1 cellular context compared by ENCODE assay signal in the genomic region with DNA sequence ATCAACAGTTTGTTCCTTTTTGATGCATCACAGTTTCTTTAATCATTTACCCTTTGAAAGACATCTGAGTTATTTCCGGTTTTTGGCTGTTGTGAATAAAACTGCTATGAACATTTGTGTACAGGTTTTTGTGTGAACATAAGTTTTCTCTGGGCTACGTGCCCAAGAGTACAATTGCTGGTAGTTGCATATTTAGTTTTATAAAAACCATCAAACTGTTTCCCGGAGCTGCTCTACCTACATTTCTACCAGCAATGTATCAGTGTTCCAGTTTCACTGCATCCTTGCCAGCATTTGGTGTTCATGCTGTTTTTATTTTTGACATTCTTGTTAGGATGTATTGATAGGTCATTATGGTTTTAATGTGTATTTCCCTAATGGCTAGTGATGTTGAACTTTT.
TF ChIP-seq lines count a peak whose summit lies in the region.

No MANE protein-coding gene starts in this region.

TF ChIP-seq in HepG2, 621 proteins besides CTCF, POLR2A, EP300 and RAD21:
- TF ChIP-seq ZNF253 (CRISPR knock-in tag; IDR thresholded peaks at IDR 0.05; ENCODE audit: borderline replicate concordance), result no peak
- TF ChIP-seq, protein P1, sequence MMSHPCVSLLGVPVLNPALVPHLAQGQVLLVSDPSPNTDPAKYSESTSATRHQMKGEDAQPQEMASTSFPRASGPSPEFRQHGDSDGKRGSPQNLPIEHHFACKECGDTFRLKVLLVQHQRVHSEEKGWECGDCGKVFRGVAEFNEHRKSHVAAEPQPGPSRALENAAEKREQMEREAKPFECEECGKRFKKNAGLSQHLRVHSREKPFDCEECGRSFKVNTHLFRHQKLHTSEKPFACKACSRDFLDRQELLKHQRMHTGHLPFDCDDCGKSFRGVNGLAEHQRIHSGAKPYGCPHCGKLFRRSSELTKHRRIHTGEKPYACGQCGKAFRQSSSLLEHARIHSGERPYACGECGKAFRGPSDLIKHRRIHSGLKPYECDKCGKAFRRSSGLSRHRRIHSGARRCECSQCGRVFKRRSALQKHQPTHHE (CRISPR knock-in tag; IDR thresholded peaks at IDR 0.05; ENCODE audit: borderline replicate concordance), result no peak
- TF ChIP-seq, protein P2, sequence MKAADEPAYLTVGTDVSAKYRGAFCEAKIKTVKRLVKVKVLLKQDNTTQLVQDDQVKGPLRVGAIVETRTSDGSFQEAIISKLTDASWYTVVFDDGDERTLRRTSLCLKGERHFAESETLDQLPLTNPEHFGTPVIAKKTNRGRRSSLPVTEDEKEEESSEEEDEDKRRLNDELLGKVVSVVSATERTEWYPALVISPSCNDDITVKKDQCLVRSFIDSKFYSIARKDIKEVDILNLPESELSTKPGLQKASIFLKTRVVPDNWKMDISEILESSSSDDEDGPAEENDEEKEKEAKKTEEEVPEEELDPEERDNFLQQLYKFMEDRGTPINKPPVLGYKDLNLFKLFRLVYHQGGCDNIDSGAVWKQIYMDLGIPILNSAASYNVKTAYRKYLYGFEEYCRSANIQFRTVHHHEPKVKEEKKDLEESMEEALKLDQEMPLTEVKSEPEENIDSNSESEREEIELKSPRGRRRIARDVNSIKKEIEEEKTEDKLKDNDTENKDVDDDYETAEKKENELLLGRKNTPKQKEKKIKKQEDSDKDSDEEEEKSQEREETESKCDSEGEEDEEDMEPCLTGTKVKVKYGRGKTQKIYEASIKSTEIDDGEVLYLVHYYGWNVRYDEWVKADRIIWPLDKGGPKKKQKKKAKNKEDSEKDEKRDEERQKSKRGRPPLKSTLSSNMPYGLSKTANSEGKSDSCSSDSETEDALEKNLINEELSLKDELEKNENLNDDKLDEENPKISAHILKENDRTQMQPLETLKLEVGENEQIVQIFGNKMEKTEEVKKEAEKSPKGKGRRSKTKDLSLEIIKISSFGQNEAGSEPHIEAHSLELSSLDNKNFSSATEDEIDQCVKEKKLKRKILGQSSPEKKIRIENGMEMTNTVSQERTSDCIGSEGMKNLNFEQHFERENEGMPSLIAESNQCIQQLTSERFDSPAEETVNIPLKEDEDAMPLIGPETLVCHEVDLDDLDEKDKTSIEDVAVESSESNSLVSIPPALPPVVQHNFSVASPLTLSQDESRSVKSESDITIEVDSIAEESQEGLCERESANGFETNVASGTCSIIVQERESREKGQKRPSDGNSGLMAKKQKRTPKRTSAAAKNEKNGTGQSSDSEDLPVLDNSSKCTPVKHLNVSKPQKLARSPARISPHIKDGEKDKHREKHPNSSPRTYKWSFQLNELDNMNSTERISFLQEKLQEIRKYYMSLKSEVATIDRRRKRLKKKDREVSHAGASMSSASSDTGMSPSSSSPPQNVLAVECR (CRISPR knock-in tag; IDR thresholded peaks at IDR 0.05; ENCODE audit: borderline replicate concordance), result no peak
